In genomic region chr2:132670961-132671781, GRCh38 we compare ENCODE assay signal across 9 cellular contexts. TPM values are rescaled to one million over a fixed set of nuclear protein-coding genes. Genes with fewer than 3 reads are reported as not detected.
DNase-seq lines count a peak whose midpoint lies in the region; ATAC-seq and TF ChIP-seq lines count a peak whose summit lies in the region.
"Had no signal": no experiment of that assay in that cellular context is flagged by ENCODE, and none has a peak within 500 bp of the region (broad histone marks: within the 10 kb centered on the region; RNA-seq: fewer than 3 reads in every experiment).

No MANE protein-coding gene starts in this region.

- CTCF ChIA-PET in WTC11 (lab: Charles Lee): interaction anchor here (3.1 kb wide), 1 partner anchor 241 kb away, joined by 22 read pairs; no protein-coding TSS in a partner anchor

- H3K27me3 ChIP-seq in iPS-18a (ENCODE audit: control insufficient read depth, insufficient read depth, low read length): peaks cover 81% of the 10 kb centered on the region
- peaks cover 3 to 64% (median 39%) of the 10 kb centered on the region in 7 donors for H3K27me3 ChIP-seq in spleen (replicated peaks in 1 of 7)

- H3K4me1 Mint-ChIP-seq in HFFc6 (ENCODE audit: low read depth) (peaks cover 39% of the 10 kb centered on the region), WTC11 (peaks cover 21% of the 10 kb centered on the region)

- H3K9me3 Mint-ChIP-seq in HFFc6: no peaks in the 10 kb centered on the region
- H3K9me3 Mint-ChIP-seq in WTC11: no peaks in the 10 kb centered on the region

- no peak overlapping the region for H3K27ac ChIP-seq in iPS-18a (ENCODE audit: low read length)
- H3K27ac ChIP-seq in spleen: no peak overlapping the region

- H3K9ac ChIP-seq in iPS-18a (ENCODE audit: low read length): no peak overlapping the region

- TF ChIP-seq CTCF in HFFc6 (IDR thresholded peaks at IDR 0.05) (no peak), WTC11 (IDR thresholded peaks at IDR 0.05) (no peak), spleen (IDR thresholded peaks at IDR 0.05 in 8 of 11, conservative IDR thresholded peaks at IDR 0.05 in 3 of 11) (no peak)

- DNase-seq in HFFc6: peak; percentile 80
- peak; percentile 52 for DNase-seq in WTC11 (ENCODE audit: low spot score)
- DNase-seq in spleen: no peak
- no peak for DNase-seq in RPMI8226
- DNase-seq in SKM-1 (lab: John Stamatoyannopoulos, UW; ENCODE audit: unreplicated experiment): no peak
- no peak for DNase-seq in cerebellum (ENCODE audit: low spot score)
- DNase-seq: activated effector memory CD4-positive, alpha-beta T cell treated with Interleukin-2 at 50 U/mL for 16 hours had no signal

- peak; percentile 26 for ATAC-seq in WTC11
- ATAC-seq in HG03460 (IDR thresholded peaks at IDR 0.05; ENCODE audit: unreplicated experiment): no peak

- WGBS in spleen, 5 donors: 11 to 21% (median 14%) methylated on average over 30 of the region's 30 CpGs

- H3K9me3 ChIP-seq in iPS-18a (ENCODE audit: control insufficient read depth, low read depth, low read length) (no peaks in the 10 kb centered on the region), spleen (no peaks in the 10 kb centered on the region)

- peaks cover 8% of the 10 kb centered on the region; the same call in 1 of the 2 replicates for H3K27me3 Mint-ChIP-seq in HFFc6 (ENCODE audit: insufficient read depth)
- H3K27me3 Mint-ChIP-seq in WTC11 (ENCODE audit: low read depth): peaks cover 97% of the 10 kb centered on the region

- peaks cover 4% of the 10 kb centered on the region for H3K4me1 ChIP-seq in iPS-18a (ENCODE audit: control insufficient read depth, low read depth, low read length)
- H3K4me1 ChIP-seq in spleen: peaks cover 8 to 32% (median 28%) of the 10 kb centered on the region in 6 donors

- peak overlapping the region; percentile 52; the same call in 1 of the 2 replicates for H3K27ac Mint-ChIP-seq in HFFc6
- H3K27ac Mint-ChIP-seq in WTC11: no peak overlapping the region

- H3K4me3 ChIP-seq in iPS-18a (ENCODE audit: low read length) (peak overlapping the region; percentile 74), spleen (peak overlapping the region in 7 of 8 donors; percentile 18 to 63 (median 29))

- H3K36me3 ChIP-seq in iPS-18a (ENCODE audit: control insufficient read depth, low read depth, low read length): no peaks in the 10 kb centered on the region
- no peaks in the 10 kb centered on the region for H3K36me3 ChIP-seq in spleen

- TF ChIP-seq POLR2A in spleen (IDR thresholded peaks at IDR 0.05): no peak

- H3K36me3 Mint-ChIP-seq in HFFc6 (ENCODE audit: low read depth) (no peaks in the 10 kb centered on the region), WTC11 (no peaks in the 10 kb centered on the region)

- intact Hi-C loops in spleen (cut with DNase I; ENCODE audit: low total_unique reads): no loop called here

- POLR2A ChIA-PET in WTC11 (lab: Charles Lee): no interaction called here

- H3K4me3 Mint-ChIP-seq in HFFc6 (peak overlapping the region; percentile 87), WTC11 (peak overlapping the region; percentile 82)

TF ChIP-seq in WTC11, 78 proteins besides CTCF, POLR2A, EP300 and RAD21:
- TF ChIP-seq, protein P1, sequence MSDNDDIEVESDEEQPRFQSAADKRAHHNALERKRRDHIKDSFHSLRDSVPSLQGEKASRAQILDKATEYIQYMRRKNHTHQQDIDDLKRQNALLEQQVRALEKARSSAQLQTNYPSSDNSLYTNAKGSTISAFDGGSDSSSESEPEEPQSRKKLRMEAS (CRISPR knock-in tag; IDR thresholded peaks at IDR 0.05): 0 out of 2 replicates have a peak, but pooled peaks have one; percentile 13
- TF ChIP-seq, protein P2, sequence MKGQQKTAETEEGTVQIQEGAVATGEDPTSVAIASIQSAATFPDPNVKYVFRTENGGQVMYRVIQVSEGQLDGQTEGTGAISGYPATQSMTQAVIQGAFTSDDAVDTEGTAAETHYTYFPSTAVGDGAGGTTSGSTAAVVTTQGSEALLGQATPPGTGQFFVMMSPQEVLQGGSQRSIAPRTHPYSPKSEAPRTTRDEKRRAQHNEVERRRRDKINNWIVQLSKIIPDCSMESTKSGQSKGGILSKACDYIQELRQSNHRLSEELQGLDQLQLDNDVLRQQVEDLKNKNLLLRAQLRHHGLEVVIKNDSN (CRISPR knock-in tag; IDR thresholded peaks at IDR 0.05): no peak
- TF ChIP-seq MYBL2 (CRISPR knock-in tag; IDR thresholded peaks at IDR 0.05): no peak
- TF ChIP-seq GTF2I (CRISPR knock-in tag; conservative IDR thresholded peaks at IDR 0.05): no peak
- no peak for TF ChIP-seq ZNF281 (CRISPR knock-in tag; IDR thresholded peaks at IDR 0.05)

RNA-seq across cellular contexts. Expression of gene LYPD1, which starts 1.2 kb away (rescaled TPM):
- 10 to 100 TPM in 2 of 6 experiments, 1 to 10 TPM in 4; 1.5 to 10.3 (median 9.3) TPM for total RNA-seq in HFFc6 (2021; fragmentation: NEBNext Ultra II Directional; extraction: Animal tissue kit (Norgen Biotek cat#: 25700))
- total RNA-seq in WTC11 (2021) (2.8 to 4.7 TPM (median 4.1 TPM) in 3 replicates), spleen (1 to 10 TPM in 2 of 7 donors, under 1 TPM in 5; 0.34 to 4.3 (median 0.58) TPM), cerebellum (81.1 TPM)
- under 1 TPM; 0.10 to 0.36 (median 0.15) TPM for polyA plus RNA-seq in spleen

Comparison
In these comparisons a context has a peak if more than half of its experiments do, and no peak if none do; other contexts are left out.
1. DNase-seq: peak in HFFc6 (single experiment) and WTC11 (single experiment); none in spleen (single experiment), RPMI8226 (single experiment), SKM-1 (single experiment) and cerebellum (single experiment).